In the genomic region with DNA sequence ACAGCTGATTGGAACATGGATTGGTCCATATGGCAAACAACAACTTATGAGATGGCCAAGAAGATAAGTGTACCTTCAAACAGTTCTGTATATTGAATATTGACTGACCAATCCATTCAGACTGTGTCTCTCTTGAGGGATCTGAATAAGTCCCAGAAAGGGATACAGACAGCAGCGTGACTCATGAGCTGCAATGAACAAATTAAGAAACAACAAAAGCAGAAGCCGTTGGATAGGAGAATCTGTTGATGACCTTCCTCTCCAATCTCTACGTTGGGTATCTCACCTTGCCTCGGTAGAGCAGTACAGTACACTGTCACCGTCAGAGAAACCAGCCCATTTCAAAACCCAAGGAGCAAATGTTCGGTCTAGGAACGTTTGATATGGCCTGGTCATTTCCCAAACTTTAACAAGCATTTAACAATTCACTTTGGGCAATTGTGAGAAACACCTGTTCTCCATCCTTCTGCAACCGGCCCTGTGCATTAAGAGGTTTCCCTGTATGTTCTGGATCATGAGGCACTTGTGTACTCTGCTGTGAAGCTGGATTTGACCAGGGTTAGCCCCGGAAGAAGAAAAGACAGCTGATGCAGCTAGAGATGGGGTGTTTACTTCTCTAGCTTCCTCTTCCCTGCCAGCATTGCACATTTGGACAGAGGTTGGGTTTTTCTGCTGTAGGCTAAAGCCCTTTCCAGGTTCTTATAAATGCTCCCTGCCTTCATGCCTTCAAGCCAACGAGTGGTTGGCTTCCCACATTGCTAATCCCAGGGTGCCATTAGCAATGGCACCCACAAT, we compare ENCODE assay signal across 13 cellular contexts. TPM values are rescaled to one million over a fixed set of nuclear protein-coding genes. Genes with fewer than 3 reads are reported as not detected.
"Had no signal": no experiment of that assay in that cellular context is flagged by ENCODE, and none has a peak within 500 bp of the region (broad histone marks: within the 10 kb centered on the region; RNA-seq: fewer than 3 reads in every experiment).

No MANE protein-coding gene starts in this region.

- DNase-seq: activated CD4-positive, alpha-beta T cell treated with anti-CD3 and anti-CD28 coated beads, Interleukin-2, amount 50 U/mL, for 48 hours; activated gamma-delta T cell; activated naive CD8-positive, alpha-beta T cell treated with anti-CD3 and anti-CD28 coated beads for 36 hours; activated T-cell treated with anti-CD3 and anti-CD28 coated beads, Interleukin-2, amount 50 U/mL, for 4 hours; esophagus squamous epithelium; foreskin keratinocyte; T-helper 17 cell had no signal

- H3K4me3 Mint-ChIP-seq: activated naive CD8-positive, alpha-beta T cell treated with anti-CD3 and anti-CD28 coated beads for 36 hours; activated T-cell treated with anti-CD3 and anti-CD28 coated beads, Interleukin-2, amount 50 U/mL, for 4 hours; mesothelial cell of epicardium; T-helper 17 cell had no signal

- H3K27me3 Mint-ChIP-seq: activated naive CD8-positive, alpha-beta T cell treated with anti-CD3 and anti-CD28 coated beads for 36 hours; T-helper 17 cell had no signal

- H3K27ac Mint-ChIP-seq: activated naive CD8-positive, alpha-beta T cell treated with anti-CD3 and anti-CD28 coated beads for 36 hours; mesothelial cell of epicardium; T-helper 17 cell had no signal

- ATAC-seq: activated CD4-positive, CD25-positive, alpha-beta regulatory T cell treated with anti-CD3 and anti-CD28 coated beads, Interleukin-2, amount 50 U/mL, for 24 hours; activated T-cell treated with anti-CD3 and anti-CD28 coated beads, Interleukin-2, amount 50 U/mL, for 4 hours; foreskin keratinocyte; T-helper 17 cell had no signal

- H3K4me1 Mint-ChIP-seq: mesothelial cell of epicardium had no signal

RNA-seq across cellular contexts. Expression of a gene that starts 21.1 kb away (rescaled TPM):
- total RNA-seq: activated naive CD8-positive, alpha-beta T cell treated with anti-CD3 and anti-CD28 coated beads for 36 hours; activated T-cell treated with anti-CD3 and anti-CD28 coated beads, Interleukin-2, amount 50 U/mL, for 4 hours; cerebellum; esophagus squamous epithelium; foreskin keratinocyte; lower leg skin; mesothelial cell of epicardium; right atrium auricular region; smooth muscle cell; T-helper 17 cell had no signal

RNA-seq across cellular contexts. Expression of a gene that starts 30.2 kb away (rescaled TPM):
- total RNA-seq: activated naive CD8-positive, alpha-beta T cell treated with anti-CD3 and anti-CD28 coated beads for 36 hours; activated T-cell treated with anti-CD3 and anti-CD28 coated beads, Interleukin-2, amount 50 U/mL, for 4 hours; cerebellum; esophagus squamous epithelium; foreskin keratinocyte; lower leg skin; mesothelial cell of epicardium; right atrium auricular region; smooth muscle cell; T-helper 17 cell had no signal

RNA-seq across cellular contexts. Expression of a gene that starts 39.8 kb away (rescaled TPM):
- total RNA-seq: activated naive CD8-positive, alpha-beta T cell treated with anti-CD3 and anti-CD28 coated beads for 36 hours; activated T-cell treated with anti-CD3 and anti-CD28 coated beads, Interleukin-2, amount 50 U/mL, for 4 hours; cerebellum; esophagus squamous epithelium; foreskin keratinocyte; lower leg skin; mesothelial cell of epicardium; right atrium auricular region; smooth muscle cell; T-helper 17 cell had no signal

RNA-seq across cellular contexts. Expression of a gene that starts 49.0 kb away (rescaled TPM):
- total RNA-seq: activated naive CD8-positive, alpha-beta T cell treated with anti-CD3 and anti-CD28 coated beads for 36 hours; activated T-cell treated with anti-CD3 and anti-CD28 coated beads, Interleukin-2, amount 50 U/mL, for 4 hours; cerebellum; esophagus squamous epithelium; foreskin keratinocyte; lower leg skin; mesothelial cell of epicardium; right atrium auricular region; smooth muscle cell; T-helper 17 cell had no signal

RNA-seq across cellular contexts. Expression of a gene that starts 58.3 kb away (rescaled TPM):
- total RNA-seq: activated naive CD8-positive, alpha-beta T cell treated with anti-CD3 and anti-CD28 coated beads for 36 hours; activated T-cell treated with anti-CD3 and anti-CD28 coated beads, Interleukin-2, amount 50 U/mL, for 4 hours; cerebellum; esophagus squamous epithelium; foreskin keratinocyte; lower leg skin; mesothelial cell of epicardium; right atrium auricular region; smooth muscle cell; T-helper 17 cell had no signal
